15 cellular contexts compared by ENCODE assay signal in the genomic region with DNA sequence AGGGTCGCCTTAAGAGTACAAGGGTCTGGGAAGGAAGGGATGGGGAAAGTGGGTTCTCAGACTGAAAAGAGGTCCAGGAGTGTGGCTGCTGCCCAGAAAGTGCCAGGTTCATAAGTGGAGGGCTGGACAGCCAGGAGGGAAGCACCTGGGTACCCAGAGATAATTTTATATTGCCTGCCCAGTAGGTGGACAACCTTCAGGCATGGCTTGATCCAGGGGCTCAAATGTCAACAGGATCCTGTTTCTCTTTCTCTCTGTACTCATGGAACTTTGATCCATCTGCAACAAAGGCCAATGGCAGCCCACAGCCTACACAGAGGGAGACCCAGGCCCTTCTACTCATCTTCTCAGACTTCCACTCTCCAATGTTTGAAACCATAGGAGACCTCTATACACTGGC.
DNase-seq lines count a peak whose midpoint lies in the region; ATAC-seq and TF ChIP-seq lines count a peak whose summit lies in the region.
"Had no signal": no experiment of that assay in that cellular context is flagged by ENCODE, and none has a peak within 500 bp of the region (broad histone marks: within the 10 kb centered on the region; RNA-seq: fewer than 3 reads in every experiment).

No MANE protein-coding gene starts in this region.

- no peak overlapping the region for H3K9ac ChIP-seq in rectal smooth muscle tissue (ENCODE audit: low read length)

- DNase-seq in activated T-cell treated with anti-CD3 and anti-CD28 coated beads, Interleukin-2, amount 50 U/mL, for 24 hours: no peak
- DNase-seq in activated T-cell treated with anti-CD3 and anti-CD28 coated beads, Interleukin-2, amount 50 U/mL, for 48 hours: no peak
- no peak for DNase-seq in activated naive CD8-positive, alpha-beta T cell treated with anti-CD3 and anti-CD28 coated beads, Interleukin-2, amount 50 U/mL, for 24 hours
- DNase-seq in NCI-H446 (lab: John Stamatoyannopoulos, UW): no peak
- DNase-seq: DMS 273 treated with DMSO at 0.1 percent for 48 hours, GDM1, KBM-7, NCI-H524 had no signal

- H3K27ac ChIP-seq in VCaP: peak overlapping the region; percentile 95
- peak overlapping the region; percentile 4 for H3K27ac ChIP-seq in rectal smooth muscle tissue (ENCODE audit: low read depth, low read length)
- H3K27ac ChIP-seq: C4-2B had no signal

- H3K36me3 ChIP-seq in rectal smooth muscle tissue (ENCODE audit: control insufficient read depth, insufficient read depth, low read length): no peaks in the 10 kb centered on the region

- H3K4me1 ChIP-seq in rectal smooth muscle tissue (ENCODE audit: control insufficient read depth, insufficient read depth, low read length): peaks cover 19% of the 10 kb centered on the region

- no peak for ATAC-seq in activated naive CD8-positive, alpha-beta T cell treated with anti-CD3 and anti-CD28 coated beads, Interleukin-2, amount 50 U/mL, for 24 hours
- no peak for ATAC-seq in HG02798 (IDR thresholded peaks at IDR 0.05; ENCODE audit: poor library complexity, unreplicated experiment)
- no peak for ATAC-seq in SK-N-SH treated with all-trans-retinoic acid at 6 μM for 48 hours
- ATAC-seq: GM23338, HCT116 had no signal

- H3K36me3 Mint-ChIP-seq in activated T-cell treated with anti-CD3 and anti-CD28 coated beads, Interleukin-2, amount 50 U/mL, for 24 hours (ENCODE audit: low read depth): no peaks in the 10 kb centered on the region
- H3K36me3 Mint-ChIP-seq in activated naive CD8-positive, alpha-beta T cell treated with anti-CD3 and anti-CD28 coated beads, Interleukin-2, amount 50 U/mL, for 24 hours (ENCODE audit: low read depth): peaks cover 39% of the 10 kb centered on the region

- H3K4me3 ChIP-seq in rectal smooth muscle tissue (ENCODE audit: low read length): no peak overlapping the region
- H3K4me3 ChIP-seq: GM23338 had no signal

- peak overlapping the region; percentile 47 for H3K27ac Mint-ChIP-seq in activated T-cell treated with anti-CD3 and anti-CD28 coated beads, Interleukin-2, amount 50 U/mL, for 24 hours
- H3K27ac Mint-ChIP-seq in activated naive CD8-positive, alpha-beta T cell treated with anti-CD3 and anti-CD28 coated beads, Interleukin-2, amount 50 U/mL, for 24 hours: peak overlapping the region; percentile 82
- H3K27ac Mint-ChIP-seq: GM23338 had no signal

- H3K4me1 Mint-ChIP-seq in activated T-cell treated with anti-CD3 and anti-CD28 coated beads, Interleukin-2, amount 50 U/mL, for 24 hours (ENCODE audit: low read depth): peaks cover 48% of the 10 kb centered on the region
- H3K4me1 Mint-ChIP-seq in activated naive CD8-positive, alpha-beta T cell treated with anti-CD3 and anti-CD28 coated beads, Interleukin-2, amount 50 U/mL, for 24 hours: peaks cover 57% of the 10 kb centered on the region
- H3K4me1 Mint-ChIP-seq: GM23338 had no signal

- no peak overlapping the region for H3K4me3 Mint-ChIP-seq in activated T-cell treated with anti-CD3 and anti-CD28 coated beads, Interleukin-2, amount 50 U/mL, for 24 hours
- H3K4me3 Mint-ChIP-seq in activated naive CD8-positive, alpha-beta T cell treated with anti-CD3 and anti-CD28 coated beads, Interleukin-2, amount 50 U/mL, for 24 hours: no peak overlapping the region
- H3K4me3 Mint-ChIP-seq: GM23338 had no signal

- H3K9me3 Mint-ChIP-seq in activated T-cell treated with anti-CD3 and anti-CD28 coated beads, Interleukin-2, amount 50 U/mL, for 24 hours: no peaks in the 10 kb centered on the region
- peaks cover 4% of the 10 kb centered on the region for H3K9me3 Mint-ChIP-seq in activated naive CD8-positive, alpha-beta T cell treated with anti-CD3 and anti-CD28 coated beads, Interleukin-2, amount 50 U/mL, for 24 hours

- no peaks in the 10 kb centered on the region for H3K27me3 Mint-ChIP-seq in activated T-cell treated with anti-CD3 and anti-CD28 coated beads, Interleukin-2, amount 50 U/mL, for 24 hours
- no peaks in the 10 kb centered on the region for H3K27me3 Mint-ChIP-seq in activated naive CD8-positive, alpha-beta T cell treated with anti-CD3 and anti-CD28 coated beads, Interleukin-2, amount 50 U/mL, for 24 hours

- no peak for TF ChIP-seq CTCF in VCaP (conservative IDR thresholded peaks at IDR 0.05)

- no peaks in the 10 kb centered on the region for H3K27me3 ChIP-seq in rectal smooth muscle tissue (ENCODE audit: control insufficient read depth, insufficient read depth, low read length)

TF ChIP-seq in SK-N-SH treated with all-trans-retinoic acid at 6 μM for 48 hours, 23 proteins besides CTCF, POLR2A, EP300 and RAD21:
- TF ChIP-seq TCF4 (CRISPR knock-in tag; IDR thresholded peaks at IDR 0.05; ENCODE audit: borderline replicate concordance) (no peak), SNAI2 (CRISPR knock-in tag; IDR thresholded peaks at IDR 0.05) (no peak), PPARA (CRISPR knock-in tag; IDR thresholded peaks at IDR 0.05; ENCODE audit: borderline replicate concordance) (no peak), RARB (CRISPR knock-in tag; IDR thresholded peaks at IDR 0.05) (no peak), ZNF565 (CRISPR knock-in tag; conservative IDR thresholded peaks at IDR 0.05; ENCODE audit: low read depth) (no peak)
- TF ChIP-seq, protein P1, sequence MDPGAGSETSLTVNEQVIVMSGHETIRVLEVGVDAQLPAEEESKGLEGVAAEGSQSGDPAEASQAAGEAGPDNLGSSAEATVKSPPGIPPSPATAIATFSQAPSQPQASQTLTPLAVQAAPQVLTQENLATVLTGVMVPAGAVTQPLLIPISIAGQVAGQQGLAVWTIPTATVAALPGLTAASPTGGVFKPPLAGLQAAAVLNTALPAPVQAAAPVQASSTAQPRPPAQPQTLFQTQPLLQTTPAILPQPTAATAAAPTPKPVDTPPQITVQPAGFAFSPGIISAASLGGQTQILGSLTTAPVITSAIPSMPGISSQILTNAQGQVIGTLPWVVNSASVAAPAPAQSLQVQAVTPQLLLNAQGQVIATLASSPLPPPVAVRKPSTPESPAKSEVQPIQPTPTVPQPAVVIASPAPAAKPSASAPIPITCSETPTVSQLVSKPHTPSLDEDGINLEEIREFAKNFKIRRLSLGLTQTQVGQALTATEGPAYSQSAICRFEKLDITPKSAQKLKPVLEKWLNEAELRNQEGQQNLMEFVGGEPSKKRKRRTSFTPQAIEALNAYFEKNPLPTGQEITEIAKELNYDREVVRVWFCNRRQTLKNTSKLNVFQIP (CRISPR knock-in tag; IDR thresholded peaks at IDR 0.05; ENCODE audit: borderline replicate concordance, low read depth): no peak
